Comparison of ENCODE assay signal across 8 cellular contexts in genomic region chr11:95095858-95096587, GRCh38.
DNase-seq lines count a peak whose midpoint lies in the region; ATAC-seq lines count a peak whose summit lies in the region.

No MANE protein-coding gene starts in this region.

- H3K9me3 Mint-ChIP-seq in stimulated activated naive CD8-positive, alpha-beta T cell treated with anti-CD3 and anti-CD28 coated beads, Interleukin-15, Interleukin-2, amounts not matched to agents 100 ng/mL and 50 ng/mL, for 24 hours: no peaks in the 10 kb centered on the region

- ATAC-seq in GM19463 (IDR thresholded peaks at IDR 0.05; ENCODE audit: unreplicated experiment) (peak; percentile 71), HG03442 (IDR thresholded peaks at IDR 0.05; ENCODE audit: unreplicated experiment) (peak; percentile 84)

- DNase-seq in ELR (ENCODE audit: low read depth) (peak; percentile 70), amniotic epithelial cell (ENCODE audit: low read depth) (peak; percentile 33), NCI-H1436 treated with DMSO at 0.1 percent for 48 hours (lab: John Stamatoyannopoulos, UW) (no peak), GOT3 (lab: John Stamatoyannopoulos, UW) (no peak), NCI-H146 treated with DMSO at 0.1 percent for 48 hours (lab: John Stamatoyannopoulos, UW; ENCODE audit: unreplicated experiment) (no peak)

- peaks cover 85% of the 10 kb centered on the region for H3K4me1 Mint-ChIP-seq in stimulated activated naive CD8-positive, alpha-beta T cell treated with anti-CD3 and anti-CD28 coated beads, Interleukin-15, Interleukin-2, amounts not matched to agents 100 ng/mL and 50 ng/mL, for 24 hours (ENCODE audit: low read depth)

- H3K36me3 Mint-ChIP-seq in stimulated activated naive CD8-positive, alpha-beta T cell treated with anti-CD3 and anti-CD28 coated beads, Interleukin-15, Interleukin-2, amounts not matched to agents 100 ng/mL and 50 ng/mL, for 24 hours (ENCODE audit: low read depth): peaks cover 39% of the 10 kb centered on the region

- no peaks in the 10 kb centered on the region for H3K27me3 Mint-ChIP-seq in stimulated activated naive CD8-positive, alpha-beta T cell treated with anti-CD3 and anti-CD28 coated beads, Interleukin-15, Interleukin-2, amounts not matched to agents 100 ng/mL and 50 ng/mL, for 24 hours

- H3K4me3 Mint-ChIP-seq in stimulated activated naive CD8-positive, alpha-beta T cell treated with anti-CD3 and anti-CD28 coated beads, Interleukin-15, Interleukin-2, amounts not matched to agents 100 ng/mL and 50 ng/mL, for 24 hours: peak overlapping the region; percentile 28

- peak overlapping the region; percentile 70 for H3K27ac Mint-ChIP-seq in stimulated activated naive CD8-positive, alpha-beta T cell treated with anti-CD3 and anti-CD28 coated beads, Interleukin-15, Interleukin-2, amounts not matched to agents 100 ng/mL and 50 ng/mL, for 24 hours

Comparison
In these comparisons a context has a peak if more than half of its experiments do, and no peak if none do; other contexts are left out.
1. DNase-seq: peak in ELR (single experiment) and amniotic epithelial cell (single experiment); none in NCI-H1436 treated with DMSO at 0.1 percent for 48 hours (single experiment), GOT3 (single experiment) and NCI-H146 treated with DMSO at 0.1 percent for 48 hours (single experiment).